ENCODE assay signal across 16 cellular contexts in genomic region chr4:138951764-138952163, GRCh38.
"Had no signal": no experiment of that assay in that cellular context is flagged by ENCODE, and none has a peak within 500 bp of the region (broad histone marks: within the 10 kb centered on the region; RNA-seq: fewer than 3 reads in every experiment).

No MANE protein-coding gene starts in this region.

- H3K27me3 ChIP-seq: heart left ventricle, ovary, testis, tibial nerve had no signal

- H3K36me3 Mint-ChIP-seq: memory B cell; mesothelial cell of epicardium; natural killer cell; stimulated activated effector memory CD8-positive, alpha-beta T cell treated with anti-CD3 and anti-CD28 coated beads, Interleukin-12 subunit alpha, Interleukin-12 subunit beta, amount 100 ng/mL, for 72 hours had no signal

- H3K27ac Mint-ChIP-seq: memory B cell; mesothelial cell of epicardium; natural killer cell; stimulated activated effector memory CD8-positive, alpha-beta T cell treated with anti-CD3 and anti-CD28 coated beads, Interleukin-12 subunit alpha, Interleukin-12 subunit beta, amount 100 ng/mL, for 72 hours had no signal

- H3K9me3 Mint-ChIP-seq: memory B cell; mesothelial cell of epicardium; natural killer cell; neural crest cell; stimulated activated effector memory CD8-positive, alpha-beta T cell treated with anti-CD3 and anti-CD28 coated beads, Interleukin-12 subunit alpha, Interleukin-12 subunit beta, amount 100 ng/mL, for 72 hours had no signal

- H3K27ac ChIP-seq: heart left ventricle, ovary, testis, tibial nerve had no signal

- DNase-seq: effector memory CD4-positive, alpha-beta T cell; erythroblast; heart left ventricle; hippocampal formation; natural killer cell; ovary; right cardiac atrium; small intestine; testis had no signal

- H3K4me1 Mint-ChIP-seq: memory B cell; natural killer cell; neural crest cell; stimulated activated effector memory CD8-positive, alpha-beta T cell treated with anti-CD3 and anti-CD28 coated beads, Interleukin-12 subunit alpha, Interleukin-12 subunit beta, amount 100 ng/mL, for 72 hours had no signal

- H3K36me3 ChIP-seq: heart left ventricle, ovary, tibial nerve had no signal

- FAIRE-seq: frontal cortex, small intestine had no signal

- H3K9me3 ChIP-seq: heart left ventricle, ovary, testis, tibial nerve had no signal

- ATAC-seq: heart left ventricle, left lobe of liver, natural killer cell, right cardiac atrium had no signal

- H3K4me1 ChIP-seq: testis had no signal

- H3K4me3 ChIP-seq: heart left ventricle, ovary, testis, tibial nerve had no signal

- H3K4me3 Mint-ChIP-seq: memory B cell; mesothelial cell of epicardium; natural killer cell; neural crest cell; stimulated activated effector memory CD8-positive, alpha-beta T cell treated with anti-CD3 and anti-CD28 coated beads, Interleukin-12 subunit alpha, Interleukin-12 subunit beta, amount 100 ng/mL, for 72 hours had no signal
